In genomic region chr9:120740135-120740534, GRCh38 we compare ENCODE assay signal across 16 cellular contexts. TPM values are rescaled to one million over a fixed set of nuclear protein-coding genes. Genes with fewer than 3 reads are reported as not detected.
DNase-seq lines count a peak whose midpoint lies in the region; TF ChIP-seq lines count a peak whose summit lies in the region.
"Had no signal": no experiment of that assay in that cellular context is flagged by ENCODE, and none has a peak within 500 bp of the region (broad histone marks: within the 10 kb centered on the region; RNA-seq: fewer than 3 reads in every experiment).

No MANE protein-coding gene starts in this region.

- H3K27ac ChIP-seq in osteoblast (ENCODE audit: low read depth, low read length): no peak overlapping the region
- H3K27ac ChIP-seq: BLaER1 treated with 17β-estradiol and CSF1 and Interleukin-3, amounts not matched to agents 10 nM and 100 nM had no signal

- no peaks in the 10 kb centered on the region for H3K36me3 ChIP-seq in osteoblast (ENCODE audit: insufficient read depth, low read length)
- H3K36me3 ChIP-seq: BLaER1 treated with 17β-estradiol and CSF1 and Interleukin-3, amounts not matched to agents 10 nM and 100 nM had no signal

- no peak overlapping the region for H2AFZ ChIP-seq in osteoblast (ENCODE audit: low read length)

- intact Hi-C loops in activated CD4-positive, alpha-beta memory T cell treated with anti-CD3 and anti-CD28 coated beads for 36 hours (cut with micrococcal nuclease): no loop called here

- CTCF ChIA-PET in activated CD4-positive, alpha-beta memory T cell treated with anti-CD3 and anti-CD28 coated beads for 36 hours (lab: Charles Lee): interaction anchor here (1.2 to 2.2 kb wide), 3 partner anchors 9 to 321 kb away, joined by 3 to 8 read pairs (median 4); no protein-coding TSS in a partner anchor

- H3K4me1 Mint-ChIP-seq in activated CD4-positive, alpha-beta memory T cell treated with anti-CD3 and anti-CD28 coated beads for 36 hours (ENCODE audit: low read depth): no peaks in the 10 kb centered on the region

- H4K20me1 ChIP-seq in osteoblast (ENCODE audit: insufficient read depth, low read length): no peaks in the 10 kb centered on the region
- H4K20me1 ChIP-seq: BLaER1 treated with 17β-estradiol and CSF1 and Interleukin-3, amounts not matched to agents 10 nM and 100 nM had no signal

- peaks cover 2% of the 10 kb centered on the region for H3K36me3 Mint-ChIP-seq in activated CD4-positive, alpha-beta memory T cell treated with anti-CD3 and anti-CD28 coated beads for 36 hours

- TF ChIP-seq CTCF in osteoblast (IDR thresholded peaks at IDR 0.05; ENCODE audit: extremely low read depth, low read depth, low read length): no peak

- no peak overlapping the region for H3K4me3 Mint-ChIP-seq in activated CD4-positive, alpha-beta memory T cell treated with anti-CD3 and anti-CD28 coated beads for 36 hours

- H3K4me1 ChIP-seq in osteoblast (ENCODE audit: insufficient read depth, low read length): no peaks in the 10 kb centered on the region

- POLR2A ChIA-PET in activated CD4-positive, alpha-beta memory T cell treated with anti-CD3 and anti-CD28 coated beads for 36 hours (lab: Charles Lee): no interaction called here

- no peaks in the 10 kb centered on the region for H3K9me3 Mint-ChIP-seq in activated CD4-positive, alpha-beta memory T cell treated with anti-CD3 and anti-CD28 coated beads for 36 hours

- no peak overlapping the region for H3K27ac Mint-ChIP-seq in activated CD4-positive, alpha-beta memory T cell treated with anti-CD3 and anti-CD28 coated beads for 36 hours

- no peaks in the 10 kb centered on the region for H3K79me2 ChIP-seq in osteoblast (ENCODE audit: insufficient read depth, low read length)

- DNase-seq in DMS53 (lab: John Stamatoyannopoulos, UW) (peak; percentile 49), DMS53 treated with DMSO at 0.1 percent for 48 hours (lab: John Stamatoyannopoulos, UW; ENCODE audit: unreplicated experiment) (no peak), NCI-H2029 treated with DMSO at 0.1 percent for 48 hours (lab: John Stamatoyannopoulos, UW) (peak; percentile 30), dermis blood vessel endothelial cell (peak; percentile 67), osteoblast (ENCODE audit: insufficient read length, low spot score, missing footprints) (peak; percentile 44), SK-N-DZ (ENCODE audit: low spot score) (no peak), germinal center (ENCODE audit: low spot score) (no peak)
- DNase-seq in activated CD4-positive, alpha-beta memory T cell treated with anti-CD3 and anti-CD28 coated beads for 36 hours: no peak
- DNase-seq: 8988T, DMS153, Kasumi-1, MM.1S, NCI-H1105, NCI-H1694, NCI-H748 treated with DMSO at 0.1 percent for 48 hours had no signal

- no peaks in the 10 kb centered on the region for H3K27me3 ChIP-seq in osteoblast (ENCODE audit: insufficient read depth, low read length)
- H3K27me3 ChIP-seq: BLaER1 treated with 17β-estradiol and CSF1 and Interleukin-3, amounts not matched to agents 10 nM and 100 nM had no signal

- no peaks in the 10 kb centered on the region for H3K9me3 ChIP-seq in osteoblast (ENCODE audit: low read depth, low read length)

- H3K27me3 Mint-ChIP-seq in activated CD4-positive, alpha-beta memory T cell treated with anti-CD3 and anti-CD28 coated beads for 36 hours: no peaks in the 10 kb centered on the region

- no peak overlapping the region for H3K4me2 ChIP-seq in osteoblast (ENCODE audit: insufficient read depth, low read length)
- H3K4me2 ChIP-seq: BLaER1 treated with 17β-estradiol and CSF1 and Interleukin-3, amounts not matched to agents 10 nM and 100 nM had no signal

- H3K4me3 ChIP-seq in osteoblast (ENCODE audit: insufficient read depth, low read length): no peak overlapping the region
- H3K4me3 ChIP-seq: BLaER1 treated with 17β-estradiol and CSF1 and Interleukin-3, amounts not matched to agents 10 nM and 100 nM had no signal

RNA-seq across cellular contexts. Expression of gene MEGF9, which starts 25.9 kb away (rescaled TPM):
- total RNA-seq in dermis blood vessel endothelial cell (8.7 and 9.7 TPM in 2 replicates), osteoblast (10.9 and 11.8 TPM in 2 replicates)
- total RNA-seq in activated CD4-positive, alpha-beta memory T cell treated with anti-CD3 and anti-CD28 coated beads for 36 hours: 1 to 10 TPM; 4.4 to 4.6 TPM
- polyA plus RNA-seq in SK-N-DZ (2014; cell fraction: cytosol; rRNA removed): 11.4 TPM in 2 replicates
- polyA plus RNA-seq in SK-N-DZ (2014; cell fraction: nucleus; rRNA removed): 4.1 and 4.5 TPM in 2 replicates

RNA-seq across cellular contexts. Expression of gene FBXW2, which starts 53.1 kb away (rescaled TPM):
- 47.5 and 55.7 TPM in 2 replicates for total RNA-seq in dermis blood vessel endothelial cell
- 36.9 and 41.0 TPM in 2 replicates for total RNA-seq in osteoblast
- 10 to 100 TPM; 70.2 to 72.5 TPM for total RNA-seq in activated CD4-positive, alpha-beta memory T cell treated with anti-CD3 and anti-CD28 coated beads for 36 hours
- 20.2 and 31.9 TPM in 2 replicates for polyA plus RNA-seq in SK-N-DZ (2014; cell fraction: cytosol; rRNA removed)
- polyA plus RNA-seq in SK-N-DZ (2014; cell fraction: nucleus; rRNA removed): 16.1 and 27.5 TPM in 2 replicates

Comparison
In these comparisons a context has a peak if more than half of its experiments do, and no peak if none do; other contexts are left out.
1. DNase-seq: peak in DMS53 (single experiment), NCI-H2029 treated with DMSO at 0.1 percent for 48 hours (single experiment), dermis blood vessel endothelial cell (single experiment) and osteoblast (single experiment); none in DMS53 treated with DMSO at 0.1 percent for 48 hours (single experiment), activated CD4-positive, alpha-beta memory T cell treated with anti-CD3 and anti-CD28 coated beads for 36 hours (single experiment), SK-N-DZ (single experiment) and germinal center (single experiment).